ENCODE assay signal across 1 cellular context in genomic region chr11:65314501-65315203, GRCh38.
TF ChIP-seq lines count a peak whose summit lies in the region.

A gene with protein sequence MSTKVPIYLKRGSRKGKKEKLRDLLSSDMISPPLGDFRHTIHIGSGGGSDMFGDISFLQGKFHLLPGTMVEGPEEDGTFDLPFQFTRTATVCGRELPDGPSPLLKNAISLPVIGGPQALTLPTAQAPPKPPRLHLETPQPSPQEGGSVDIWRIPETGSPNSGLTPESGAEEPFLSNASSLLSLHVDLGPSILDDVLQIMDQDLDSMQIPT (plus strand): TSS chr11:65314866. CDS start chr11:65320899, 6,033 bp downstream.

TF ChIP-seq in K562, 482 proteins besides CTCF, POLR2A, EP300 and RAD21 (continued from another document):
- TF ChIP-seq, protein P1, sequence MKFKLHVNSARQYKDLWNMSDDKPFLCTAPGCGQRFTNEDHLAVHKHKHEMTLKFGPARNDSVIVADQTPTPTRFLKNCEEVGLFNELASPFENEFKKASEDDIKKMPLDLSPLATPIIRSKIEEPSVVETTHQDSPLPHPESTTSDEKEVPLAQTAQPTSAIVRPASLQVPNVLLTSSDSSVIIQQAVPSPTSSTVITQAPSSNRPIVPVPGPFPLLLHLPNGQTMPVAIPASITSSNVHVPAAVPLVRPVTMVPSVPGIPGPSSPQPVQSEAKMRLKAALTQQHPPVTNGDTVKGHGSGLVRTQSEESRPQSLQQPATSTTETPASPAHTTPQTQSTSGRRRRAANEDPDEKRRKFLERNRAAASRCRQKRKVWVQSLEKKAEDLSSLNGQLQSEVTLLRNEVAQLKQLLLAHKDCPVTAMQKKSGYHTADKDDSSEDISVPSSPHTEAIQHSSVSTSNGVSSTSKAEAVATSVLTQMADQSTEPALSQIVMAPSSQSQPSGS (CRISPR knock-in tag; IDR thresholded peaks at IDR 0.05), result no peak
- TF ChIP-seq, protein P2, sequence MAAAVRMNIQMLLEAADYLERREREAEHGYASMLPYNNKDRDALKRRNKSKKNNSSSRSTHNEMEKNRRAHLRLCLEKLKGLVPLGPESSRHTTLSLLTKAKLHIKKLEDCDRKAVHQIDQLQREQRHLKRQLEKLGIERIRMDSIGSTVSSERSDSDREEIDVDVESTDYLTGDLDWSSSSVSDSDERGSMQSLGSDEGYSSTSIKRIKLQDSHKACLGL (CRISPR knock-in tag; IDR thresholded peaks at IDR 0.05; ENCODE audit: borderline replicate concordance, poor library complexity, severe bottlenecking), result no peak
